In the genomic region with DNA sequence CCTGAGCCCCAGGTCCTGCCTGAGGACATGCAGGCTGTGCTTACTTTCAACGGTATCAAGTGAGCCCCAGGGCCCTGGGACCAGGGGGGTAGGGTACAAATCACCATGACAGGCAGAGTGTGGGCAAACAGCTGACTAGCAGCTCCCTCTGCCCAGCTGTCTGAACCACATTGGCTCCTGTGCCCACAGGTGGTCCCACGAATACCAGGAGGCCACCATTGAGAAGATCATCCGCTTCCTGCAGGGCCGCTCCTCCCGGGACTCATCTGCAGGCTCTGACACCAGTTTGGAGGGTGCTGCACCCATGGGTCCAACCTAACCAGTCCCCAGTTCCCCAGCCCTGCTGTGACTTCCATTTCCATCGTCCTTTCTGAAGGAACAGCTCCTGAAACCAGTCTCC, we compare ENCODE assay signal across 2 cellular contexts.
TF ChIP-seq lines count a peak whose summit lies in the region.

No MANE protein-coding gene starts in this region.

TF ChIP-seq in IMR-90, 13 proteins besides CTCF, POLR2A, EP300 and RAD21:
- TF ChIP-seq USF2 (IDR thresholded peaks at IDR 0.05; ENCODE audit: low read depth, low read length): no peak
- TF ChIP-seq MAFK (IDR thresholded peaks at IDR 0.05; ENCODE audit: low read depth, low read length): no peak
- no peak for TF ChIP-seq ELK1 (IDR thresholded peaks at IDR 0.05; ENCODE audit: borderline replicate concordance, low read depth, low read length)
- TF ChIP-seq CEBPB (IDR thresholded peaks at IDR 0.05; ENCODE audit: low read depth, low read length): no peak
- no peak for TF ChIP-seq SMC3 (IDR thresholded peaks at IDR 0.05; ENCODE audit: low read depth, low read length)
- no peak for TF ChIP-seq RCOR1 (IDR thresholded peaks at IDR 0.05; ENCODE audit: insufficient replicate concordance, low read length)
- no peak for TF ChIP-seq FOS (IDR thresholded peaks at IDR 0.05; ENCODE audit: low read depth, low read length)
- TF ChIP-seq MXI1 (IDR thresholded peaks at IDR 0.05; ENCODE audit: borderline replicate concordance, low read depth, low read length): no peak
- TF ChIP-seq RFX5 (IDR thresholded peaks at IDR 0.05; ENCODE audit: low read depth, low read length): no peak

TF ChIP-seq in GM23338, 12 proteins besides CTCF, POLR2A, EP300 and RAD21:
- no peak for TF ChIP-seq EZH2phosphoT487 (IDR thresholded peaks at IDR 0.05; ENCODE audit: unreplicated experiment)
- TF ChIP-seq ZNF331 (CRISPR knock-in tag; IDR thresholded peaks at IDR 0.05; ENCODE audit: low read depth): no peak
- TF ChIP-seq, protein P1, sequence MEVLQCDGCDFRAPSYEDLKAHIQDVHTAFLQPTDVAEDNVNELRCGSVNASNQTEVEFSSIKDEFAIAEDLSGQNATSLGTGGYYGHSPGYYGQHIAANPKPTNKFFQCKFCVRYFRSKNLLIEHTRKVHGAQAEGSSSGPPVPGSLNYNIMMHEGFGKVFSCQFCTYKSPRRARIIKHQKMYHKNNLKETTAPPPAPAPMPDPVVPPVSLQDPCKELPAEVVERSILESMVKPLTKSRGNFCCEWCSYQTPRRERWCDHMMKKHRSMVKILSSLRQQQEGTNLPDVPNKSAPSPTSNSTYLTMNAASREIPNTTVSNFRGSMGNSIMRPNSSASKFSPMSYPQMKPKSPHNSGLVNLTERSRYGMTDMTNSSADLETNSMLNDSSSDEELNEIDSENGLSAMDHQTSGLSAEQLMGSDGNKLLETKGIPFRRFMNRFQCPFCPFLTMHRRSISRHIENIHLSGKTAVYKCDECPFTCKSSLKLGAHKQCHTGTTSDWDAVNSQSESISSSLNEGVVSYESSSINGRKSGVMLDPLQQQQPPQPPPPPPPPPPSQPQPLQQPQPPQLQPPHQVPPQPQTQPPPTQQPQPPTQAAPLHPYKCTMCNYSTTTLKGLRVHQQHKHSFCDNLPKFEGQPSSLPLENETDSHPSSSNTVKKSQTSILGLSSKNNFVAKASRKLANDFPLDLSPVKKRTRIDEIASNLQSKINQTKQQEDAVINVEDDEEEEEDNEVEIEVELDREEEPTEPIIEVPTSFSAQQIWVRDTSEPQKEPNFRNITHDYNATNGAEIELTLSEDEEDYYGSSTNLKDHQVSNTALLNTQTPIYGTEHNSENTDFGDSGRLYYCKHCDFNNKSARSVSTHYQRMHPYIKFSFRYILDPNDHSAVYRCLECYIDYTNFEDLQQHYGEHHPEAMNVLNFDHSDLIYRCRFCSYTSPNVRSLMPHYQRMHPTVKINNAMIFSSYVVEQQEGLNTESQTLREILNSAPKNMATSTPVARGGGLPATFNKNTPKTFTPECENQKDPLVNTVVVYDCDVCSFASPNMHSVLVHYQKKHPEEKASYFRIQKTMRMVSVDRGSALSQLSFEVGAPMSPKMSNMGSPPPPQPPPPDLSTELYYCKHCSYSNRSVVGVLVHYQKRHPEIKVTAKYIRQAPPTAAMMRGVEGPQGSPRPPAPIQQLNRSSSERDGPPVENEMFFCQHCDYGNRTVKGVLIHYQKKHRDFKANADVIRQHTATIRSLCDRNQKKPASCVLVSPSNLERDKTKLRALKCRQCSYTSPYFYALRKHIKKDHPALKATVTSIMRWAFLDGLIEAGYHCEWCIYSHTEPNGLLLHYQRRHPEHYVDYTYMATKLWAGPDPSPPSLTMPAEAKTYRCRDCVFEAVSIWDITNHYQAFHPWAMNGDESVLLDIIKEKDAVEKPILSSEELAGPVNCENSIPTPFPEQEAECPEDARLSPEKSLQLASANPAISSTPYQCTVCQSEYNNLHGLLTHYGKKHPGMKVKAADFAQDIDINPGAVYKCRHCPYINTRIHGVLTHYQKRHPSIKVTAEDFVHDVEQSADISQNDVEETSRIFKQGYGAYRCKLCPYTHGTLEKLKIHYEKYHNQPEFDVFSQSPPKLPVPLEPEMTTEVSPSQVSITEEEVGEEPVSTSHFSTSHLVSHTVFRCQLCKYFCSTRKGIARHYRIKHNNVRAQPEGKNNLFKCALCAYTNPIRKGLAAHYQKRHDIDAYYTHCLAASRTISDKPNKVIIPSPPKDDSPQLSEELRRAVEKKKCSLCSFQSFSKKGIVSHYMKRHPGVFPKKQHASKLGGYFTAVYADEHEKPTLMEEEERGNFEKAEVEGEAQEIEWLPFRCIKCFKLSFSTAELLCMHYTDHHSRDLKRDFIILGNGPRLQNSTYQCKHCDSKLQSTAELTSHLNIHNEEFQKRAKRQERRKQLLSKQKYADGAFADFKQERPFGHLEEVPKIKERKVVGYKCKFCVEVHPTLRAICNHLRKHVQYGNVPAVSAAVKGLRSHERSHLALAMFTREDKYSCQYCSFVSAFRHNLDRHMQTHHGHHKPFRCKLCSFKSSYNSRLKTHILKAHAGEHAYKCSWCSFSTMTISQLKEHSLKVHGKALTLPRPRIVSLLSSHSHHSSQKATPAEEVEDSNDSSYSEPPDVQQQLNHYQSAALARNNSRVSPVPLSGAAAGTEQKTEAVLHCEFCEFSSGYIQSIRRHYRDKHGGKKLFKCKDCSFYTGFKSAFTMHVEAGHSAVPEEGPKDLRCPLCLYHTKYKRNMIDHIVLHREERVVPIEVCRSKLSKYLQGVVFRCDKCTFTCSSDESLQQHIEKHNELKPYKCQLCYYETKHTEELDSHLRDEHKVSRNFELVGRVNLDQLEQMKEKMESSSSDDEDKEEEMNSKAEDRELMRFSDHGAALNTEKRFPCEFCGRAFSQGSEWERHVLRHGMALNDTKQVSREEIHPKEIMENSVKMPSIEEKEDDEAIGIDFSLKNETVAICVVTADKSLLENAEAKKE (CRISPR knock-in tag; IDR thresholded peaks at IDR 0.05): no peak
- TF ChIP-seq POLR2AphosphoS5 (IDR thresholded peaks at IDR 0.05; ENCODE audit: low read depth): no peak
- TF ChIP-seq NANOG (IDR thresholded peaks at IDR 0.05; ENCODE audit: borderline replicate concordance): no peak
- TF ChIP-seq ZNF114 (CRISPR knock-in tag; IDR thresholded peaks at IDR 0.05): no peak
- TF ChIP-seq EZH2 (IDR thresholded peaks at IDR 0.05; ENCODE audit: low read depth, unreplicated experiment): no peak
- TF ChIP-seq ETS1 (IDR thresholded peaks at IDR 0.05): no peak
- no peak for TF ChIP-seq CREB1 (CRISPR knock-in tag; IDR thresholded peaks at IDR 0.05; ENCODE audit: low read depth)
- TF ChIP-seq STAT1 (IDR thresholded peaks at IDR 0.05; ENCODE audit: unreplicated experiment): no peak
- TF ChIP-seq, protein P2, sequence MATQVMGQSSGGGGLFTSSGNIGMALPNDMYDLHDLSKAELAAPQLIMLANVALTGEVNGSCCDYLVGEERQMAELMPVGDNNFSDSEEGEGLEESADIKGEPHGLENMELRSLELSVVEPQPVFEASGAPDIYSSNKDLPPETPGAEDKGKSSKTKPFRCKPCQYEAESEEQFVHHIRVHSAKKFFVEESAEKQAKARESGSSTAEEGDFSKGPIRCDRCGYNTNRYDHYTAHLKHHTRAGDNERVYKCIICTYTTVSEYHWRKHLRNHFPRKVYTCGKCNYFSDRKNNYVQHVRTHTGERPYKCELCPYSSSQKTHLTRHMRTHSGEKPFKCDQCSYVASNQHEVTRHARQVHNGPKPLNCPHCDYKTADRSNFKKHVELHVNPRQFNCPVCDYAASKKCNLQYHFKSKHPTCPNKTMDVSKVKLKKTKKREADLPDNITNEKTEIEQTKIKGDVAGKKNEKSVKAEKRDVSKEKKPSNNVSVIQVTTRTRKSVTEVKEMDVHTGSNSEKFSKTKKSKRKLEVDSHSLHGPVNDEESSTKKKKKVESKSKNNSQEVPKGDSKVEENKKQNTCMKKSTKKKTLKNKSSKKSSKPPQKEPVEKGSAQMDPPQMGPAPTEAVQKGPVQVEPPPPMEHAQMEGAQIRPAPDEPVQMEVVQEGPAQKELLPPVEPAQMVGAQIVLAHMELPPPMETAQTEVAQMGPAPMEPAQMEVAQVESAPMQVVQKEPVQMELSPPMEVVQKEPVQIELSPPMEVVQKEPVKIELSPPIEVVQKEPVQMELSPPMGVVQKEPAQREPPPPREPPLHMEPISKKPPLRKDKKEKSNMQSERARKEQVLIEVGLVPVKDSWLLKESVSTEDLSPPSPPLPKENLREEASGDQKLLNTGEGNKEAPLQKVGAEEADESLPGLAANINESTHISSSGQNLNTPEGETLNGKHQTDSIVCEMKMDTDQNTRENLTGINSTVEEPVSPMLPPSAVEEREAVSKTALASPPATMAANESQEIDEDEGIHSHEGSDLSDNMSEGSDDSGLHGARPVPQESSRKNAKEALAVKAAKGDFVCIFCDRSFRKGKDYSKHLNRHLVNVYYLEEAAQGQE (IDR thresholded peaks at IDR 0.05; ENCODE audit: unreplicated experiment): no peak
- TF ChIP-seq JUNB (IDR thresholded peaks at IDR 0.05; ENCODE audit: unreplicated experiment): no peak
